In the genomic region with DNA sequence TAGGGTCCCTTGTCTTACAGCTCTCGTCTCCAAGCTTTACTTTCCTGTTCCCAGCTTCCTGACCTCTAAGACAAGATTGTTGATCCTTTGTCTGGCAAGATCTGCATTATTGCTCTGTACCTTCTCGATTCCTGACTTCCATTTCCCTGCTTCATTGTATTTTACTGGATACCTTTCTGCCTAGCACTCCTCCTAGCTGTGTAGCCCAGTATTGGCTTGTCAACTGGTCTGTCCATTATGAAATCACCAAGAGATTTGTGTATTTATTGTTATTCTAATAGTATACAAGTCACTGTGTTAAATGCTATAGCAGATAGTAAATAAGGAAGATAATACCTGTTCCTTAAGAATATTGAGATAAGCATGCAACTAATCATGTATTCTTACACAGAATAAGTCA, we compare ENCODE assay signal across 26 cellular contexts.
DNase-seq lines count a peak whose midpoint lies in the region; ATAC-seq and TF ChIP-seq lines count a peak whose summit lies in the region.
"Had no signal": no experiment of that assay in that cellular context is flagged by ENCODE, and none has a peak within 500 bp of the region (broad histone marks: within the 10 kb centered on the region; RNA-seq: fewer than 3 reads in every experiment).

No MANE protein-coding gene starts in this region.

- no peak overlapping the region for H4K91ac ChIP-seq in H9 (ENCODE audit: insufficient read length, low read depth, low read length)

- H3K4me3 ChIP-seq in epithelial cell of esophagus (ENCODE audit: low read length): no peak overlapping the region
- H3K4me3 ChIP-seq: adrenal gland, SJSA1, uterus had no signal

- H3K36me3 Mint-ChIP-seq in H9 (ENCODE audit: insufficient read depth in 1 of 3, low read depth in 3 of 3) (no peaks in the 10 kb centered on the region; a peak in 1 of 7 replicates), osteocyte (ENCODE audit: unreplicated experiment) (no peaks in the 10 kb centered on the region)
- peaks cover 36% of the 10 kb centered on the region for H3K36me3 Mint-ChIP-seq in activated CD8-positive, alpha-beta T cell treated with anti-CD3 and anti-CD28 coated beads, Interleukin-2, amount 10 ng/mL, durations not matched to agents 7 days and 5 days (ENCODE audit: low read depth)

- TF ChIP-seq CTCF in H9 (conservative IDR thresholded peaks at IDR 0.05) (peak; percentile 45), epithelial cell of esophagus (IDR thresholded peaks at IDR 0.05; ENCODE audit: insufficient read depth, low read depth, low read length, missing control alignments) (peak; percentile 21), osteocyte (IDR thresholded peaks at IDR 0.05) (peak; percentile 5)

- H3K4me3 Mint-ChIP-seq in H9 (no peak overlapping the region), osteocyte (ENCODE audit: unreplicated experiment) (no peak overlapping the region)
- H3K4me3 Mint-ChIP-seq in activated CD8-positive, alpha-beta T cell treated with anti-CD3 and anti-CD28 coated beads, Interleukin-2, amount 10 ng/mL, durations not matched to agents 7 days and 5 days: no peak overlapping the region
- H3K4me3 Mint-ChIP-seq: activated T-cell treated with anti-CD3 and anti-CD28 coated beads, Interleukin-2, amount 50 U/mL, for 4 hours; CD14-positive monocyte; stimulated activated effector memory CD8-positive, alpha-beta T cell treated with anti-CD3 and anti-CD28 coated beads, Interleukin-12 subunit alpha, Interleukin-12 subunit beta, amount 100 ng/mL, for 72 hours had no signal

- DNase-seq in H9 (no peak), SK-MEL-5 (ENCODE audit: low read depth, low spot score) (peak; percentile 57), epithelial cell of esophagus (ENCODE audit: low read depth) (peak; percentile 6), osteocyte (ENCODE audit: extremely low spot score, unreplicated experiment) (no peak), iPS-NIHi11 (ENCODE audit: low spot score) (no peak)
- DNase-seq in stimulated activated CD4-positive, alpha-beta T cell treated with anti-CD3 and anti-CD28 coated beads, Interleukin-1b, Interleukin-23, amount 100 ng/mL, for 48 hours: no peak
- no peak for DNase-seq in activated CD8-positive, alpha-beta T cell treated with anti-CD3 and anti-CD28 coated beads, Interleukin-2, amount 10 ng/mL, durations not matched to agents 7 days and 5 days
- DNase-seq: activated CD4-positive, alpha-beta T cell treated with anti-CD3 and anti-CD28 coated beads for 48 hours; activated naive CD4-positive, alpha-beta T cell; activated T-cell treated with anti-CD3 and anti-CD28 coated beads, Interleukin-2, amount 50 U/mL, for 4 hours; adrenal gland; Calu3; cortex of kidney; EL; glutamatergic neuron; KBM-7; left colon; mesenchymal stem cell; NCI-H146; NCI-H2171; occipital lobe; stimulated activated CD4-positive, alpha-beta T cell treated with anti-CD3 and anti-CD28 coated beads, Interleukin-2, amount 100 ng/mL, for 48 hours; uterus had no signal

- H4K20me1 ChIP-seq in H9 (ENCODE audit: control insufficient read depth, insufficient read depth, insufficient read length): no peaks in the 10 kb centered on the region

- no peak overlapping the region; a peak in 1 of 7 replicates for H3K27ac Mint-ChIP-seq in H9
- no peak overlapping the region for H3K27ac Mint-ChIP-seq in osteocyte (ENCODE audit: unreplicated experiment)
- no peak overlapping the region for H3K27ac Mint-ChIP-seq in activated CD8-positive, alpha-beta T cell treated with anti-CD3 and anti-CD28 coated beads, Interleukin-2, amount 10 ng/mL, durations not matched to agents 7 days and 5 days
- H3K27ac Mint-ChIP-seq: CD14-positive monocyte; stimulated activated effector memory CD8-positive, alpha-beta T cell treated with anti-CD3 and anti-CD28 coated beads, Interleukin-12 subunit alpha, Interleukin-12 subunit beta, amount 100 ng/mL, for 72 hours had no signal

- H2BK20ac ChIP-seq in H9 (ENCODE audit: low read depth, low read length, poor library complexity, severe bottlenecking): no peak overlapping the region

- no peak overlapping the region for H3K4ac ChIP-seq in H9 (ENCODE audit: low read depth, low read length)

- H2AFZ ChIP-seq in H9 (ENCODE audit: low read length): no peak overlapping the region

- CTCF ChIA-PET in activated CD8-positive, alpha-beta T cell treated with anti-CD3 and anti-CD28 coated beads, Interleukin-2, amount 10 ng/mL, durations not matched to agents 7 days and 5 days (lab: Charles Lee): no interaction called here

- no peaks in the 10 kb centered on the region for H3K27me3 ChIP-seq in H9 (ENCODE audit: insufficient read depth, low read length)
- H3K27me3 ChIP-seq: adrenal gland, SJSA1, uterus had no signal

- H3K79me2 ChIP-seq in H9 (ENCODE audit: insufficient read depth, low read length): no peaks in the 10 kb centered on the region

- no peak overlapping the region for H3K9ac ChIP-seq in H9 (ENCODE audit: extremely low read depth, insufficient read length, low read length)

- H3K9me3 Mint-ChIP-seq in H9 (no peaks in the 10 kb centered on the region; a peak in 1 of 5 replicates), osteocyte (ENCODE audit: unreplicated experiment) (no peaks in the 10 kb centered on the region)
- no peaks in the 10 kb centered on the region for H3K9me3 Mint-ChIP-seq in activated CD8-positive, alpha-beta T cell treated with anti-CD3 and anti-CD28 coated beads, Interleukin-2, amount 10 ng/mL, durations not matched to agents 7 days and 5 days (ENCODE audit: insufficient read depth)
- H3K9me3 Mint-ChIP-seq: stimulated activated effector memory CD8-positive, alpha-beta T cell treated with anti-CD3 and anti-CD28 coated beads, Interleukin-12 subunit alpha, Interleukin-12 subunit beta, amount 100 ng/mL, for 72 hours had no signal

- no peak overlapping the region for H2BK12ac ChIP-seq in H9 (ENCODE audit: insufficient read length, low read depth, low read length)

- H4K8ac ChIP-seq in H9 (replicated peaks; ENCODE audit: insufficient read length, low read depth, low read length): no peak overlapping the region

- no peak overlapping the region for H3K23ac ChIP-seq in H9 (ENCODE audit: insufficient read length, low read depth, low read length)

- no peak overlapping the region for H2BK120ac ChIP-seq in H9 (ENCODE audit: low read depth, low read length, poor library complexity, severe bottlenecking)

- H3K4me2 ChIP-seq in H9 (ENCODE audit: insufficient read depth, insufficient read length, low read length): no peak overlapping the region

- in situ Hi-C loops in SK-MEL-5 (cut with HindIII; ENCODE audit: low pct_unique_long_range_greater_than_20kb, low sequenced_read_pairs): no loop called here

- H3K4me1 Mint-ChIP-seq in H9 (peaks cover 6 to 15% of the 10 kb centered on the region in 2 experiments), osteocyte (ENCODE audit: unreplicated experiment) (no peaks in the 10 kb centered on the region)
- H3K4me1 Mint-ChIP-seq in activated CD8-positive, alpha-beta T cell treated with anti-CD3 and anti-CD28 coated beads, Interleukin-2, amount 10 ng/mL, durations not matched to agents 7 days and 5 days (ENCODE audit: low read depth): peaks cover 45% of the 10 kb centered on the region
- H3K4me1 Mint-ChIP-seq: CD14-positive monocyte had no signal

- no peak overlapping the region for H4K5ac ChIP-seq in H9 (ENCODE audit: insufficient read length, low read depth, low read length)

- H3K27ac ChIP-seq in H9 (ENCODE audit: insufficient read length, low read depth, low read length): no peak overlapping the region
- H3K27ac ChIP-seq: adrenal gland, SJSA1, uterus had no signal

- no peak overlapping the region for H2BK15ac ChIP-seq in H9 (ENCODE audit: low read depth, low read length)

- H3K27me3 Mint-ChIP-seq in H9 (ENCODE audit: low read depth) (no peaks in the 10 kb centered on the region), osteocyte (ENCODE audit: unreplicated experiment) (no peaks in the 10 kb centered on the region)
- no peaks in the 10 kb centered on the region for H3K27me3 Mint-ChIP-seq in activated CD8-positive, alpha-beta T cell treated with anti-CD3 and anti-CD28 coated beads, Interleukin-2, amount 10 ng/mL, durations not matched to agents 7 days and 5 days (ENCODE audit: low read depth)

- H3K9me3 ChIP-seq in H9 (ENCODE audit: control insufficient read depth, low read depth, low read length): no peaks in the 10 kb centered on the region
- H3K9me3 ChIP-seq: adrenal gland, SJSA1, uterus had no signal

- H3K79me1 ChIP-seq in H9 (ENCODE audit: insufficient read depth, low read depth, low read length, poor library complexity, severe bottlenecking): no peaks in the 10 kb centered on the region

- no peak overlapping the region for H3K56ac ChIP-seq in H9 (ENCODE audit: insufficient read length, low read depth, low read length)

- no peak for ATAC-seq in activated CD8-positive, alpha-beta T cell treated with anti-CD3 and anti-CD28 coated beads, Interleukin-2, amount 10 ng/mL, durations not matched to agents 7 days and 5 days
- ATAC-seq: activated T-cell treated with anti-CD3 and anti-CD28 coated beads, Interleukin-2, amount 50 U/mL, for 4 hours; left colon; stimulated activated effector memory CD8-positive, alpha-beta T cell treated with anti-CD3 and anti-CD28 coated beads, Interleukin-12 subunit alpha, Interleukin-12 subunit beta, amount 100 ng/mL, for 72 hours had no signal

- H3K14ac ChIP-seq in H9 (ENCODE audit: insufficient read depth, low read length): no peak overlapping the region

- H3K18ac ChIP-seq in H9 (ENCODE audit: insufficient read length, low read depth, low read length): no peak overlapping the region

- H3T11ph ChIP-seq in H9 (ENCODE audit: low read length): no peak overlapping the region

- H3K23me2 ChIP-seq in H9 (ENCODE audit: insufficient read length, low read depth, low read length, poor library complexity, severe bottlenecking): no peaks in the 10 kb centered on the region

- POLR2A ChIA-PET in activated CD8-positive, alpha-beta T cell treated with anti-CD3 and anti-CD28 coated beads, Interleukin-2, amount 10 ng/mL, durations not matched to agents 7 days and 5 days (lab: Charles Lee): no interaction called here

- H3K4me1 ChIP-seq in H9 (ENCODE audit: insufficient read depth, low read length): peaks cover 1% of the 10 kb centered on the region; the same call in 1 of the 2 replicates
- H3K4me1 ChIP-seq: adrenal gland, SJSA1, uterus had no signal

- no CpG with 5 or more reads among the region's 2 CpGs for WGBS in H9 (ENCODE audit: extremely low coverage, insufficient read length, low lambda C conversion rate)

- H2AK5ac ChIP-seq in H9 (ENCODE audit: insufficient read length, low read length): no peak overlapping the region

- no peak overlapping the region for H2BK5ac ChIP-seq in H9 (ENCODE audit: insufficient read length, low read length)

Comparison
In these comparisons a context has a peak if more than half of its experiments do, and no peak if none do; other contexts are left out.
1. DNase-seq: peak in SK-MEL-5 (single experiment) and epithelial cell of esophagus (single experiment); none in H9 (single experiment), osteocyte (single experiment), iPS-NIHi11 (single experiment), stimulated activated CD4-positive, alpha-beta T cell treated with anti-CD3 and anti-CD28 coated beads, Interleukin-1b, Interleukin-23, amount 100 ng/mL, for 48 hours (single experiment) and activated CD8-positive, alpha-beta T cell treated with anti-CD3 and anti-CD28 coated beads, Interleukin-2, amount 10 ng/mL, durations not matched to agents 7 days and 5 days (single experiment).
2. Peak in every context shown above with its lines, with median percentiles within 50 percentile points of each other: CTCF ChIP-seq.